Comparison of ENCODE assay signal across 2 cellular contexts in the genomic region with DNA sequence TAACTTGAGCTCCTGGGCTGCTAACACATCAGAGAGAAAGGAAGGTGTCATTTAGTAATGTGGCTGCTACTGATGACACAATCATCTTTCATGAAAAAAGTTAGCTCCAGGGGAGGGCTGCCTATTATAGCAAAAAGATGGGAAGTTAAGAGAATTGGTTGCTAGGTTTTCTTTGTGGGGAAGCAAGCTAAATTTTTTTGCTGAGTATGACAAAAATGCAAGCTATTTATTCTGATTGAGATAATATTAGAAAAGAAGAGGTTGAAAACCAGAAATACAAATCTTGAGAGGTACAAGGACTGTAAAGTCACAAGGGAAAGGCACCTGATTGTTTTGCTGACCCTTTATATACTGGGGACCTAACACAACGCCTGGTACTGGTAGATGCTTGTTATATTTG.
TF ChIP-seq lines count a peak whose summit lies in the region.

No MANE protein-coding gene starts in this region.

TF ChIP-seq in K562, 482 proteins besides CTCF, POLR2A, EP300 and RAD21:
- TF ChIP-seq, protein P1, sequence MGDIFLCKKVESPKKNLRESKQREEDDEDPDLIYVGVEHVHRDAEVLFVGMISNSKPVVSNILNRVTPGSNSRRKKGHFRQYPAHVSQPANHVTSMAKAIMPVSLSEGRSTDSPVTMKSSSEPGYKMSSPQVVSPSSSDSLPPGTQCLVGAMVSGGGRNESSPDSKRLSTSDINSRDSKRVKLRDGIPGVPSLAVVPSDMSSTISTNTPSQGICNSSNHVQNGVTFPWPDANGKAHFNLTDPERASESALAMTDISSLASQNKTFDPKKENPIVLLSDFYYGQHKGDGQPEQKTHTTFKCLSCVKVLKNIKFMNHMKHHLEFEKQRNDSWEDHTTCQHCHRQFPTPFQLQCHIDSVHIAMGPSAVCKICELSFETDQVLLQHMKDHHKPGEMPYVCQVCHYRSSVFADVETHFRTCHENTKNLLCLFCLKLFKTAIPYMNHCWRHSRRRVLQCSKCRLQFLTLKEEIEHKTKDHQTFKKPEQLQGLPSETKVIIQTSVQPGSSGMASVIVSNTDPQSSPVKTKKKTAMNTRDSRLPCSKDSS (IDR thresholded peaks at IDR 0.05; ENCODE audit: low read depth, partially characterized antibody) = no peak
- no peak for TF ChIP-seq CEBPB (tag; IDR thresholded peaks at IDR 0.05)
- TF ChIP-seq ERF (CRISPR knock-in tag; IDR thresholded peaks at IDR 0.05) = no peak
- TF ChIP-seq MAFK (IDR thresholded peaks at IDR 0.05; ENCODE audit: low read length) = peak; percentile 87
- peak; percentile 66; the same call in 1 of the 2 replicates for TF ChIP-seq MAFG (tag; conservative IDR thresholded peaks at IDR 0.05)
- peak; percentile 72 for TF ChIP-seq C11orf30 (IDR thresholded peaks at IDR 0.05; ENCODE audit: low read depth)
- TF ChIP-seq ZNF316 (IDR thresholded peaks at IDR 0.05) = peak; percentile 89
- TF ChIP-seq MAFF (IDR thresholded peaks at IDR 0.05; ENCODE audit: low read length) = peak; percentile 87

TF ChIP-seq in neural cell, 6 proteins besides CTCF, POLR2A, EP300 and RAD21 (continued from another document):
- TF ChIP-seq, protein P2, sequence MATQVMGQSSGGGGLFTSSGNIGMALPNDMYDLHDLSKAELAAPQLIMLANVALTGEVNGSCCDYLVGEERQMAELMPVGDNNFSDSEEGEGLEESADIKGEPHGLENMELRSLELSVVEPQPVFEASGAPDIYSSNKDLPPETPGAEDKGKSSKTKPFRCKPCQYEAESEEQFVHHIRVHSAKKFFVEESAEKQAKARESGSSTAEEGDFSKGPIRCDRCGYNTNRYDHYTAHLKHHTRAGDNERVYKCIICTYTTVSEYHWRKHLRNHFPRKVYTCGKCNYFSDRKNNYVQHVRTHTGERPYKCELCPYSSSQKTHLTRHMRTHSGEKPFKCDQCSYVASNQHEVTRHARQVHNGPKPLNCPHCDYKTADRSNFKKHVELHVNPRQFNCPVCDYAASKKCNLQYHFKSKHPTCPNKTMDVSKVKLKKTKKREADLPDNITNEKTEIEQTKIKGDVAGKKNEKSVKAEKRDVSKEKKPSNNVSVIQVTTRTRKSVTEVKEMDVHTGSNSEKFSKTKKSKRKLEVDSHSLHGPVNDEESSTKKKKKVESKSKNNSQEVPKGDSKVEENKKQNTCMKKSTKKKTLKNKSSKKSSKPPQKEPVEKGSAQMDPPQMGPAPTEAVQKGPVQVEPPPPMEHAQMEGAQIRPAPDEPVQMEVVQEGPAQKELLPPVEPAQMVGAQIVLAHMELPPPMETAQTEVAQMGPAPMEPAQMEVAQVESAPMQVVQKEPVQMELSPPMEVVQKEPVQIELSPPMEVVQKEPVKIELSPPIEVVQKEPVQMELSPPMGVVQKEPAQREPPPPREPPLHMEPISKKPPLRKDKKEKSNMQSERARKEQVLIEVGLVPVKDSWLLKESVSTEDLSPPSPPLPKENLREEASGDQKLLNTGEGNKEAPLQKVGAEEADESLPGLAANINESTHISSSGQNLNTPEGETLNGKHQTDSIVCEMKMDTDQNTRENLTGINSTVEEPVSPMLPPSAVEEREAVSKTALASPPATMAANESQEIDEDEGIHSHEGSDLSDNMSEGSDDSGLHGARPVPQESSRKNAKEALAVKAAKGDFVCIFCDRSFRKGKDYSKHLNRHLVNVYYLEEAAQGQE (IDR thresholded peaks at IDR 0.05; ENCODE audit: borderline replicate concordance) = no peak
- no peak for TF ChIP-seq EZH2 (IDR thresholded peaks at IDR 0.05; ENCODE audit: borderline replicate concordance, insufficient read depth, low read length, poor library complexity, severe bottlenecking)
